In the genomic region with DNA sequence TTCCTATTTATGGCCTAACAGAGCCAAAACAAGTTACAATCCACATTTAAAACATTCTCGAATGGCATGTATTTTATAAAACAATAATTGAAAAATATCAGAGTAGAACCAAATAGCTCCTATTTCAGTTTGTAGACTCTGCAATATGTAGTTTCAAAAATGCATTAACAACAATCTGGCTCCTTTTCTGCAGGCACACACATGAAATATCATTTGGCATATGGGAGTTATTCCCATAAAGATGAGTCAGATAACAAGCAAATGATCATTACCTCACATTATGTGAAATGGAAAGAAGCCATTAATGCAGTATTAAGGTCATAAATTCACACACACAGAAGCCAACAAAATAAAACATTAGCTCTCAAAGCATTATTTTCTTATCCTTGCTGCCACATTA, we compare ENCODE assay signal across 15 cellular contexts.
"Had no signal": no experiment of that assay in that cellular context is flagged by ENCODE, and none has a peak within 500 bp of the region (broad histone marks: within the 10 kb centered on the region; RNA-seq: fewer than 3 reads in every experiment).

No MANE protein-coding gene starts in this region.

- H3K4me1 ChIP-seq: ascending aorta, spleen had no signal

- H3K9me3 ChIP-seq: ascending aorta, heart left ventricle, ovary, sigmoid colon, spleen had no signal

- H3K27me3 Mint-ChIP-seq: activated naive CD4-positive, alpha-beta T cell treated with anti-CD3 and anti-CD28 coated beads, Interleukin-2, amount 10 ng/mL, durations not matched to agents 7 days and 5 days; activated T-helper 17 cell treated with anti-CD3 and anti-CD28 coated beads, Interleukin-2, amount 50 U/mL, for 72 hours had no signal

- H3K9me3 Mint-ChIP-seq: activated naive CD4-positive, alpha-beta T cell treated with anti-CD3 and anti-CD28 coated beads, Interleukin-2, amount 10 ng/mL, durations not matched to agents 7 days and 5 days; activated T-helper 17 cell treated with anti-CD3 and anti-CD28 coated beads, Interleukin-2, amount 50 U/mL, for 72 hours; immature natural killer cell; mesothelial cell of epicardium had no signal

- H3K27ac Mint-ChIP-seq: activated naive CD4-positive, alpha-beta T cell treated with anti-CD3 and anti-CD28 coated beads, Interleukin-2, amount 10 ng/mL, durations not matched to agents 7 days and 5 days; activated T-helper 17 cell treated with anti-CD3 and anti-CD28 coated beads, Interleukin-2, amount 50 U/mL, for 72 hours; immature natural killer cell; mesothelial cell of epicardium had no signal

- H3K4me1 Mint-ChIP-seq: activated naive CD4-positive, alpha-beta T cell treated with anti-CD3 and anti-CD28 coated beads, Interleukin-2, amount 10 ng/mL, durations not matched to agents 7 days and 5 days; mesothelial cell of epicardium had no signal

- H3K4me3 Mint-ChIP-seq: activated naive CD4-positive, alpha-beta T cell treated with anti-CD3 and anti-CD28 coated beads, Interleukin-2, amount 10 ng/mL, durations not matched to agents 7 days and 5 days; activated T-helper 17 cell treated with anti-CD3 and anti-CD28 coated beads, Interleukin-2, amount 50 U/mL, for 72 hours; immature natural killer cell; mesothelial cell of epicardium had no signal

- H3K27ac ChIP-seq: ascending aorta, heart left ventricle, ovary, sigmoid colon, spleen had no signal

- ATAC-seq: activated CD4-positive, CD25-positive, alpha-beta regulatory T cell treated with anti-CD3 and anti-CD28 coated beads, Interleukin-2, amount 50 U/mL, for 24 hours; activated T-helper 17 cell treated with anti-CD3 and anti-CD28 coated beads, Interleukin-2, amount 50 U/mL, for 72 hours; heart left ventricle; left colon had no signal

- H3K4me3 ChIP-seq: ascending aorta, heart left ventricle, lung, ovary, sigmoid colon, spleen had no signal

- DNase-seq: activated naive CD4-positive, alpha-beta T cell treated with anti-CD3 and anti-CD28 coated beads, Interleukin-2, amount 10 ng/mL, durations not matched to agents 7 days and 5 days; activated T-cell treated with anti-CD3 and anti-CD28 coated beads for 4 hours; heart left ventricle; immature natural killer cell; left colon; ovary; sigmoid colon; spleen; T-helper 1 cell; T1000 had no signal

- H3K36me3 ChIP-seq: ovary had no signal

- H3K27me3 ChIP-seq: ascending aorta, heart left ventricle, ovary, sigmoid colon, spleen had no signal
